ENCODE assay signal across 19 cellular contexts in the genomic region with DNA sequence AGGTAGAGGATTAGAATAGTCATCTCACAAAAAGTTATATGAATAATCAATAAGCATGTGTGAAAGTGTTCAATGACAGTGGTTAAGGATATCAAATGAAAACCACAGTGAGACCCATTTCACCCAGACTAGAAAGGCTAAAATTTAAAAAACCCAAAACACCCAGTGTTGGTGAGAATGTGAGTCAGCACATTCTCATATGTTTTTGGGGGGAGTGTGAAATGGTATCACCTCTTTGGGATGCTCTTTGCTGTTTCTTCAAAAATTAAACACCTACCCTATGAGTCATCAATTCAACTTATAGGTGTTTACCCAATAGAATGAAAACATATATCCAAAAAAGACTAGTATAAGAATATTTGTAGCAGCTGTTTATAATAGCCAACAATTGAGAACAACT.
"Had no signal": no experiment of that assay in that cellular context is flagged by ENCODE, and none has a peak within 500 bp of the region (broad histone marks: within the 10 kb centered on the region; RNA-seq: fewer than 3 reads in every experiment).

No MANE protein-coding gene starts in this region.

- H3K4me1 ChIP-seq: pancreas had no signal

- H3K36me3 ChIP-seq: brain microvascular endothelial cell, pancreas, transverse colon, vagina, WERI-Rb-1 had no signal

- H3K27me3 ChIP-seq: brain microvascular endothelial cell, pancreas, transverse colon, vagina had no signal

- H3K27ac ChIP-seq: brain microvascular endothelial cell, pancreas, transverse colon, vagina, WERI-Rb-1 had no signal

- H3K4me3 ChIP-seq: lung, pancreas, transverse colon, vagina had no signal

- FAIRE-seq: pancreas had no signal

- DNase-seq: activated CD4-positive, alpha-beta T cell treated with anti-CD3 and anti-CD28 coated beads for 48 hours; activated CD8-positive, alpha-beta memory T cell treated with anti-CD3 and anti-CD28 coated beads for 24 hours; activated effector memory CD4-positive, alpha-beta T cell treated with anti-CD3 and anti-CD28 coated beads, Interleukin-2, amount 50 U/mL, for 16 hours; activated T-cell treated with anti-CD3 and anti-CD28 coated beads for 4 hours; brain microvascular endothelial cell; cerebellar nuclear complex; effector memory CD4-positive, alpha-beta T cell; midbrain; pancreas; stimulated activated CD4-positive, alpha-beta T cell treated with anti-CD3 and anti-CD28 coated beads, Interleukin-2, amount 100 ng/mL, for 48 hours; stimulated activated naive B cell treated with anti-CD40 and anti-IgM and Interleukin-4, amounts not matched to agents 10 μg/mL and 1 μg/mL and 100 μg/mL, for 72 hours; substantia nigra; T-helper 17 cell; transverse colon; WERI-Rb-1 had no signal

- ATAC-seq: pancreas; stimulated activated naive B cell treated with anti-CD40 and anti-IgM and Interleukin-4, amounts not matched to agents 10 μg/mL and 1 μg/mL and 100 μg/mL, for 72 hours; T-helper 17 cell had no signal

- H3K27me3 Mint-ChIP-seq: dendritic cell treated with granulocyte-macrophage colony-stimulating factor and Interleukin-4, amounts not matched to agents 40 ng/mL and 50 ng/mL, for 4 days; stimulated activated naive B cell treated with anti-CD40 and anti-IgM and Interleukin-4, amounts not matched to agents 10 μg/mL and 1 μg/mL and 100 μg/mL, for 72 hours; T-helper 17 cell had no signal

- H3K4me3 Mint-ChIP-seq: activated naive CD4-positive, alpha-beta T cell treated with anti-CD3 and anti-CD28 coated beads, Interleukin-2, amount 50 U/mL, for 24 hours; dendritic cell treated with granulocyte-macrophage colony-stimulating factor and Interleukin-4, amounts not matched to agents 40 ng/mL and 50 ng/mL, for 4 days; stimulated activated naive B cell treated with anti-CD40 and anti-IgM and Interleukin-4, amounts not matched to agents 10 μg/mL and 1 μg/mL and 100 μg/mL, for 72 hours; T-helper 17 cell had no signal

- H3K9me3 ChIP-seq: pancreas, transverse colon, vagina had no signal

- H3K27ac Mint-ChIP-seq: activated naive CD4-positive, alpha-beta T cell treated with anti-CD3 and anti-CD28 coated beads, Interleukin-2, amount 50 U/mL, for 24 hours; dendritic cell treated with granulocyte-macrophage colony-stimulating factor and Interleukin-4, amounts not matched to agents 40 ng/mL and 50 ng/mL, for 4 days; stimulated activated naive B cell treated with anti-CD40 and anti-IgM and Interleukin-4, amounts not matched to agents 10 μg/mL and 1 μg/mL and 100 μg/mL, for 72 hours; T-helper 17 cell had no signal
